ENCODE assay signal across 1 cellular context in the genomic region with DNA sequence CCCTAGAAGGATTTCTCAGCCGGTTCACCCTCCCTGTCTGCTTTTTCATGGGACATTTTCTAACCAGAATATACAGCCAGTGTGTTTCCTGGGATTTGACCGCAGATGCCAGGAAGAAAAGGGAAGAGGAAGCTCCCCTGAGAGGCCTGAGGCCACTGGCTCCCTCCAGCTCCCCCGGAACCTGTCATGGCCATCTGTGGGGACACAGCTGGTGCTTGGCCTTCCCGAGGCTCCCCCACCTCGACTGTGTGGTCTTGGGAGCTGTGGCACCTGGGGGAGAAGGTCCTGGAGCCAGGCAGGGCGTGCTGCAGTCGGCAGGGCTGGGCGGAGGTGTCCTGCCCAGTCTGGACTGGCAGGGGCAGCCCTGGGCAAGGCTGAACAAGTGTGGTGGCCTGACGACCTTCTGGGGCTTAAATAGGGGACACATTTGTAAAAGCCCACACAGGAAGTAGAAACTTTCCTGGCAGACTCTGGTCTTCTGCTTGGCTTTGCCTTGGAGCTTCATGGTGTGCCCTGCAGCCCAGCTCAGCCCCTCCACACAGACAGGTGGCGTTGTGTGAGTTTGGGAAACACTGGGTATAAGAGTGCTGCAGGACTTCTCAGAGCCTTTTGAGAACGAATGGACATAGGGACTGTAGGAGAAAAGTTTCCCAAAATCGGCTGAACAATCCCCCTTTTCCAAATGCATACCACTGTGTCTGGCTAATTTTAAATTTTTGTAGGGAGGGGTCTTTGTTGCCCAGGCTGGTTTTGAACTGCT.
TF ChIP-seq lines count a peak whose summit lies in the region.

No MANE protein-coding gene starts in this region.

TF ChIP-seq in liver, 16 proteins besides CTCF, POLR2A, EP300 and RAD21 (continued from another document):
- TF ChIP-seq, protein P1, sequence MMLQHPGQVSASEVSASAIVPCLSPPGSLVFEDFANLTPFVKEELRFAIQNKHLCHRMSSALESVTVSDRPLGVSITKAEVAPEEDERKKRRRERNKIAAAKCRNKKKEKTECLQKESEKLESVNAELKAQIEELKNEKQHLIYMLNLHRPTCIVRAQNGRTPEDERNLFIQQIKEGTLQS (IDR thresholded peaks at IDR 0.05): no peak
- TF ChIP-seq, protein P2, sequence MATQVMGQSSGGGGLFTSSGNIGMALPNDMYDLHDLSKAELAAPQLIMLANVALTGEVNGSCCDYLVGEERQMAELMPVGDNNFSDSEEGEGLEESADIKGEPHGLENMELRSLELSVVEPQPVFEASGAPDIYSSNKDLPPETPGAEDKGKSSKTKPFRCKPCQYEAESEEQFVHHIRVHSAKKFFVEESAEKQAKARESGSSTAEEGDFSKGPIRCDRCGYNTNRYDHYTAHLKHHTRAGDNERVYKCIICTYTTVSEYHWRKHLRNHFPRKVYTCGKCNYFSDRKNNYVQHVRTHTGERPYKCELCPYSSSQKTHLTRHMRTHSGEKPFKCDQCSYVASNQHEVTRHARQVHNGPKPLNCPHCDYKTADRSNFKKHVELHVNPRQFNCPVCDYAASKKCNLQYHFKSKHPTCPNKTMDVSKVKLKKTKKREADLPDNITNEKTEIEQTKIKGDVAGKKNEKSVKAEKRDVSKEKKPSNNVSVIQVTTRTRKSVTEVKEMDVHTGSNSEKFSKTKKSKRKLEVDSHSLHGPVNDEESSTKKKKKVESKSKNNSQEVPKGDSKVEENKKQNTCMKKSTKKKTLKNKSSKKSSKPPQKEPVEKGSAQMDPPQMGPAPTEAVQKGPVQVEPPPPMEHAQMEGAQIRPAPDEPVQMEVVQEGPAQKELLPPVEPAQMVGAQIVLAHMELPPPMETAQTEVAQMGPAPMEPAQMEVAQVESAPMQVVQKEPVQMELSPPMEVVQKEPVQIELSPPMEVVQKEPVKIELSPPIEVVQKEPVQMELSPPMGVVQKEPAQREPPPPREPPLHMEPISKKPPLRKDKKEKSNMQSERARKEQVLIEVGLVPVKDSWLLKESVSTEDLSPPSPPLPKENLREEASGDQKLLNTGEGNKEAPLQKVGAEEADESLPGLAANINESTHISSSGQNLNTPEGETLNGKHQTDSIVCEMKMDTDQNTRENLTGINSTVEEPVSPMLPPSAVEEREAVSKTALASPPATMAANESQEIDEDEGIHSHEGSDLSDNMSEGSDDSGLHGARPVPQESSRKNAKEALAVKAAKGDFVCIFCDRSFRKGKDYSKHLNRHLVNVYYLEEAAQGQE (IDR thresholded peaks at IDR 0.05): no peak
- TF ChIP-seq, protein P3, sequence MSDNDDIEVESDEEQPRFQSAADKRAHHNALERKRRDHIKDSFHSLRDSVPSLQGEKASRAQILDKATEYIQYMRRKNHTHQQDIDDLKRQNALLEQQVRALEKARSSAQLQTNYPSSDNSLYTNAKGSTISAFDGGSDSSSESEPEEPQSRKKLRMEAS (IDR thresholded peaks at IDR 0.05): no peak
- no peak for TF ChIP-seq FOXA1 (IDR thresholded peaks at IDR 0.05)
- TF ChIP-seq HNF4G (IDR thresholded peaks at IDR 0.05): no peak
- TF ChIP-seq YY1 (IDR thresholded peaks at IDR 0.05): no peak
- no peak for TF ChIP-seq SP1 (IDR thresholded peaks at IDR 0.05)
- no peak for TF ChIP-seq RXRA (IDR thresholded peaks at IDR 0.05)
- TF ChIP-seq EGR1 (IDR thresholded peaks at IDR 0.05; ENCODE audit: low read depth in 2 of 2): no peak
- TF ChIP-seq NR2F2 (IDR thresholded peaks at IDR 0.05): no peak
- no peak for TF ChIP-seq HNF4A (conservative IDR thresholded peaks at IDR 0.05)
- TF ChIP-seq TAF1 (conservative IDR thresholded peaks at IDR 0.05): no peak
- no peak for TF ChIP-seq FOXA2 (IDR thresholded peaks at IDR 0.05)
